In genomic region chr11:68030318-68031135, GRCh38 we compare ENCODE assay signal across 1 cellular context.
A peak's percentile ranks its signal among the peaks of the same experiment; 100 is the strongest.
TF ChIP-seq lines count a peak whose summit lies in the region.

Gene NDUFS8, plus strand, starts transcription at chr11:68030681. Its CDS starts 1,471 bp downstream, at chr11:68032152.

TF ChIP-seq in HepG2, 621 proteins besides CTCF, POLR2A, EP300 and RAD21 (continued from another document and continues in another):
- TF ChIP-seq ZNF710 (CRISPR knock-in tag; IDR thresholded peaks at IDR 0.05; ENCODE audit: borderline replicate concordance) (0 out of 2 replicates have a peak, but pooled peaks have one; percentile 49), GPN1 (CRISPR knock-in tag; IDR thresholded peaks at IDR 0.05; ENCODE audit: borderline replicate concordance) (no peak), TBP (CRISPR knock-in tag; IDR thresholded peaks at IDR 0.05) (no peak; the same call in 1 of the 2 replicates), NBN (conservative IDR thresholded peaks at IDR 0.05) (no peak), NFRKB (IDR thresholded peaks at IDR 0.05) (no peak), ATF2 (CRISPR knock-in tag; IDR thresholded peaks at IDR 0.05) (0 out of 2 replicates have a peak, but pooled peaks have one; percentile 22), SNRNP70 (IDR thresholded peaks at IDR 0.05; ENCODE audit: low read depth, low read length) (no peak), ARID4A (CRISPR knock-in tag; IDR thresholded peaks at IDR 0.05; ENCODE audit: borderline replicate concordance) (peak; percentile 84), FOXK1 (CRISPR knock-in tag; IDR thresholded peaks at IDR 0.05; ENCODE audit: borderline replicate concordance, low read depth) (peak; percentile 33; the same call in 1 of the 2 replicates), SMARCE1 (IDR thresholded peaks at IDR 0.05; ENCODE audit: borderline replicate concordance) (no peak), IRF2 (CRISPR knock-in tag; IDR thresholded peaks at IDR 0.05) (0 out of 2 replicates have a peak, but pooled peaks have one; percentile 24), NPAS2 (CRISPR knock-in tag; IDR thresholded peaks at IDR 0.05; ENCODE audit: borderline replicate concordance) (no peak), HNRNPLL (IDR thresholded peaks at IDR 0.05; ENCODE audit: low read depth, low read length, poor library complexity, severe bottlenecking) (peak; percentile 89), ATM (IDR thresholded peaks at IDR 0.05; ENCODE audit: borderline replicate concordance) (no peak), TEAD2 (CRISPR knock-in tag; IDR thresholded peaks at IDR 0.05) (no peak), ZNF33A (CRISPR knock-in tag; IDR thresholded peaks at IDR 0.05; ENCODE audit: borderline replicate concordance) (no peak), ZNF704 (CRISPR knock-in tag; IDR thresholded peaks at IDR 0.05; ENCODE audit: borderline replicate concordance) (peak; percentile 66), ZNF281 (CRISPR knock-in tag; IDR thresholded peaks at IDR 0.05; ENCODE audit: borderline replicate concordance) (no peak), MTA3 (CRISPR knock-in tag; IDR thresholded peaks at IDR 0.05) (no peak), ARHGAP35 (CRISPR knock-in tag; IDR thresholded peaks at IDR 0.05; ENCODE audit: borderline replicate concordance) (peak; percentile 71; the same call in 1 of the 2 replicates), GATAD1 (CRISPR knock-in tag; IDR thresholded peaks at IDR 0.05) (peak; percentile 87), TIGD3 (CRISPR knock-in tag; IDR thresholded peaks at IDR 0.05; ENCODE audit: borderline replicate concordance) (no peak), ZNF530 (CRISPR knock-in tag; IDR thresholded peaks at IDR 0.05; ENCODE audit: low read depth) (no peak), REPIN1 (CRISPR knock-in tag; IDR thresholded peaks at IDR 0.05; ENCODE audit: borderline replicate concordance, low read depth) (no peak), ZSCAN12 (CRISPR knock-in tag; IDR thresholded peaks at IDR 0.05) (no peak), TAF15 (IDR thresholded peaks at IDR 0.05; ENCODE audit: low read depth, low read length, poor library complexity, severe bottlenecking) (no peak), ZNF512 (CRISPR knock-in tag; IDR thresholded peaks at IDR 0.05) (no peak), TBL1XR1 (IDR thresholded peaks at IDR 0.05; ENCODE audit: borderline replicate concordance, low read length, partially characterized antibody) (no peak), MED13 (CRISPR knock-in tag; IDR thresholded peaks at IDR 0.05) (0 out of 2 replicates have a peak, but pooled peaks have one; percentile 37), CENPBD1 (CRISPR knock-in tag; IDR thresholded peaks at IDR 0.05; ENCODE audit: borderline replicate concordance, low read depth) (no peak), ZNF431 (CRISPR knock-in tag; IDR thresholded peaks at IDR 0.05; ENCODE audit: borderline replicate concordance, low read depth) (no peak), SALL1 (CRISPR knock-in tag; IDR thresholded peaks at IDR 0.05) (peak; percentile 53; the same call in 1 of the 2 replicates), ZBTB42 (CRISPR knock-in tag; IDR thresholded peaks at IDR 0.05) (no peak), RNF2 (conservative IDR thresholded peaks at IDR 0.05; ENCODE audit: low read depth) (no peak), ZNF512B (CRISPR knock-in tag; IDR thresholded peaks at IDR 0.05; ENCODE audit: borderline replicate concordance) (no peak), U2AF1 (optimal IDR thresholded peaks at IDR 0.05; ENCODE audit: low read depth, low read length) (peak; percentile 62), MNT (IDR thresholded peaks at IDR 0.05) (no peak), ZNF607 (CRISPR knock-in tag; IDR thresholded peaks at IDR 0.05; ENCODE audit: borderline replicate concordance) (no peak), NCOR1 (IDR thresholded peaks at IDR 0.05; ENCODE audit: borderline replicate concordance, low read length) (no peak)
